Comparison of ENCODE assay signal across 20 cellular contexts in genomic region chr14:61212546-61212945, GRCh38.
DNase-seq lines count a peak whose midpoint lies in the region; ATAC-seq, FAIRE-seq and TF ChIP-seq lines count a peak whose summit lies in the region.
"Had no signal": no experiment of that assay in that cellular context is flagged by ENCODE, and none has a peak within 500 bp of the region (broad histone marks: within the 10 kb centered on the region; RNA-seq: fewer than 3 reads in every experiment).

No MANE protein-coding gene starts in this region.

- FAIRE-seq in GM19239 (lab: Jason Lieb, UNC) = no peak
- FAIRE-seq: RCC 7860 had no signal

- no peaks in the 10 kb centered on the region for H4K20me1 ChIP-seq in hepatocyte (ENCODE audit: insufficient read depth, poor library complexity, severe bottlenecking)

- H3K36me3 ChIP-seq in A673 (ENCODE audit: insufficient read depth, low read length, poor library complexity, severe bottlenecking) = no peaks in the 10 kb centered on the region
- H3K36me3 ChIP-seq in SJCRH30 = no peaks in the 10 kb centered on the region
- H3K36me3 ChIP-seq in hepatocyte (replicated peaks; ENCODE audit: insufficient read depth, low read depth) = no peaks in the 10 kb centered on the region
- no peaks in the 10 kb centered on the region for H3K36me3 ChIP-seq in gastrocnemius medialis
- H3K36me3 ChIP-seq: HAP-1 had no signal

- no peak for DNase-seq in A673 (ENCODE audit: low spot score)
- peak in 1 of 2 experiments; percentile 31 for DNase-seq in SJCRH30
- DNase-seq in hepatocyte (ENCODE audit: low spot score) = no peak
- no peak for DNase-seq in gastrocnemius medialis
- DNase-seq in GM19239 (ENCODE audit: insufficient read length, low spot score) = no peak
- no peak for DNase-seq in NCI-H82 (lab: John Stamatoyannopoulos, UW)
- DNase-seq: NCI-H1105, NCI-H1694, NCI-H2081, NCI-H2171, NCI-H345, NCI-H774, T-cell had no signal

- CTCF ChIA-PET in A673 (lab: Charles Lee) = no interaction called here

- H3K9me2 ChIP-seq in hepatocyte (replicated peaks; ENCODE audit: insufficient read depth) = no peaks in the 10 kb centered on the region

- in situ Hi-C loops in gastrocnemius medialis (cut with MboI; ENCODE audit: low sequenced_read_pairs in 4 of 4) = no loop called here

- H3K27ac ChIP-seq in A673 (ENCODE audit: low read depth, low read length, poor library complexity, severe bottlenecking) = peak overlapping the region; percentile 77
- H3K27ac ChIP-seq in SJCRH30 = peak overlapping the region; percentile 71
- peak overlapping the region; percentile 22 for H3K27ac ChIP-seq in hepatocyte
- H3K27ac ChIP-seq in gastrocnemius medialis = peak overlapping the region; percentile 12 to 78 (median 60)
- H3K27ac ChIP-seq: C4-2B, KMS-11 had no signal

- no peak overlapping the region for H2AFZ ChIP-seq in hepatocyte

- POLR2A ChIA-PET in A673 (lab: Charles Lee; ENCODE audit: low non-redundant PET) = no interaction called here

- no TSS peak for BruUV-seq in A673 (replicated peaks; lab: Mats Ljungman, UMichigan)

- TF ChIP-seq CTCF in A673 (conservative IDR thresholded peaks at IDR 0.05; ENCODE audit: low read depth, low read length) = no peak
- TF ChIP-seq CTCF in hepatocyte (IDR thresholded peaks at IDR 0.05; ENCODE audit: poor library complexity) = no peak
- no peak for TF ChIP-seq CTCF in gastrocnemius medialis (IDR thresholded peaks at IDR 0.05 in 4 of 5, conservative IDR thresholded peaks at IDR 0.05 in 1 of 5)

- TF ChIP-seq POLR2A in gastrocnemius medialis (IDR thresholded peaks at IDR 0.05) = no peak

- H3K9me3 ChIP-seq in A673 (ENCODE audit: low read depth, low read length, poor library complexity, severe bottlenecking) = no peaks in the 10 kb centered on the region
- 0 out of 2 replicates have a peak, but pooled peaks cover 4% of the 10 kb centered on the region for H3K9me3 ChIP-seq in SJCRH30 (replicated peaks)
- H3K9me3 ChIP-seq in hepatocyte (ENCODE audit: low read depth) = no peaks in the 10 kb centered on the region
- no peaks in the 10 kb centered on the region for H3K9me3 ChIP-seq in gastrocnemius medialis
- H3K9me3 ChIP-seq: HAP-1 had no signal

- no peaks in the 10 kb centered on the region for H3K79me2 ChIP-seq in hepatocyte

- H3K4me3 ChIP-seq in A673 (ENCODE audit: low read depth, low read length, poor library complexity, severe bottlenecking) = no peak overlapping the region
- H3K4me3 ChIP-seq in SJCRH30 = no peak overlapping the region
- H3K4me3 ChIP-seq in hepatocyte = no peak overlapping the region
- H3K4me3 ChIP-seq in gastrocnemius medialis = no peak overlapping the region
- H3K4me3 ChIP-seq: GM23338, HAP-1 had no signal

- no peak overlapping the region for H3K4me2 ChIP-seq in hepatocyte
- H3K4me2 ChIP-seq: GM23338, KMS-11 had no signal

- H3K27me3 ChIP-seq in A673 (replicated peaks; ENCODE audit: insufficient read depth, low read depth, low read length, poor library complexity) = no peaks in the 10 kb centered on the region
- H3K27me3 ChIP-seq in SJCRH30 = no peaks in the 10 kb centered on the region
- no peaks in the 10 kb centered on the region for H3K27me3 ChIP-seq in hepatocyte
- no peaks in the 10 kb centered on the region for H3K27me3 ChIP-seq in gastrocnemius medialis

- 50% methylated on average over 1 of the region's 1 CpG for WGBS in hepatocyte (ENCODE audit: low lambda C conversion rate, missing lambda C conversion rate)

- H3K4me1 ChIP-seq in A673 (ENCODE audit: insufficient read depth, low read length, poor library complexity, severe bottlenecking) (peaks cover 17% of the 10 kb centered on the region), SJCRH30 (peaks cover 44% of the 10 kb centered on the region), hepatocyte (ENCODE audit: insufficient read depth) (peaks cover 7% of the 10 kb centered on the region), gastrocnemius medialis (peaks cover 30% of the 10 kb centered on the region in 2 donors)
- H3K4me1 ChIP-seq: HAP-1 had no signal

- intact Hi-C loops in A673 (cut with micrococcal nuclease; ENCODE audit: unreplicated experiment) = no loop called here
- intact Hi-C loops in gastrocnemius medialis (cut with DNase I; ENCODE audit: low total_unique reads) = no loop called here

- ATAC-seq in gastrocnemius medialis = no peak
- no peak for ATAC-seq in HG03565 (IDR thresholded peaks at IDR 0.05; ENCODE audit: unreplicated experiment)
- no peak for ATAC-seq in GM21367 (IDR thresholded peaks at IDR 0.05; ENCODE audit: unreplicated experiment)
- ATAC-seq: GM23338, T-cell had no signal

Comparison
In these comparisons a context has a peak if more than half of its experiments do, and no peak if none do; other contexts are left out.
1. H3K27ac ChIP-seq: peak in every context shown above with its lines; median percentile 77 in A673; 71 in SJCRH30; 60 in gastrocnemius medialis; 22 in hepatocyte.